23 cellular contexts compared by ENCODE assay signal in genomic region chr17:8904201-8904600, GRCh38. TPM values are rescaled to one million over a fixed set of nuclear protein-coding genes. Genes with fewer than 3 reads are reported as not detected.
DNase-seq lines count a peak whose midpoint lies in the region; ATAC-seq, FAIRE-seq and TF ChIP-seq lines count a peak whose summit lies in the region.
"Had no signal": no experiment of that assay in that cellular context is flagged by ENCODE, and none has a peak within 500 bp of the region (broad histone marks: within the 10 kb centered on the region; RNA-seq: fewer than 3 reads in every experiment).

No MANE protein-coding gene starts in this region.

- H3K4me1 Mint-ChIP-seq in activated T-cell treated with anti-CD3 and anti-CD28 coated beads, Interleukin-2, amount 50 U/mL, for 24 hours (ENCODE audit: low read depth) = peaks cover 35% of the 10 kb centered on the region
- peaks cover 54% of the 10 kb centered on the region for H3K4me1 Mint-ChIP-seq in activated T-cell treated with anti-CD3 and anti-CD28 coated beads, Interleukin-2, amount 50 U/mL, for 72 hours (ENCODE audit: low read depth)
- H3K4me1 Mint-ChIP-seq in effector memory CD8-positive, alpha-beta T cell (ENCODE audit: low read depth in 2 of 2) = peaks cover 30 to 39% of the 10 kb centered on the region in 2 donors

- H4K20me1 ChIP-seq in OCI-LY3 (ENCODE audit: insufficient read depth, low read length) = no peaks in the 10 kb centered on the region

- TF ChIP-seq CTCF in OCI-LY3 (IDR thresholded peaks at IDR 0.05; ENCODE audit: low read depth, low read length) = no peak

- H2AFZ ChIP-seq in OCI-LY3 (ENCODE audit: low read depth, low read length) = no peak overlapping the region

- no peaks in the 10 kb centered on the region for H3K9me3 ChIP-seq in OCI-LY3 (ENCODE audit: insufficient read depth, low read length)
- H3K9me3 ChIP-seq: gastrocnemius medialis, psoas muscle, tibial nerve had no signal

- no peaks in the 10 kb centered on the region for H3K79me2 ChIP-seq in OCI-LY3 (ENCODE audit: low read length)

- H3K36me3 ChIP-seq in OCI-LY3 (replicated peaks; ENCODE audit: low read depth, low read length) = peaks cover 12% of the 10 kb centered on the region
- H3K36me3 ChIP-seq: gastrocnemius medialis, tibial nerve had no signal

- ATAC-seq in activated T-cell treated with anti-CD3 and anti-CD28 coated beads, Interleukin-2, amount 50 U/mL, for 72 hours (replicated peaks in 1 of 2) = no peak
- no peak for ATAC-seq in effector memory CD8-positive, alpha-beta T cell (replicated peaks)
- ATAC-seq: activated CD4-positive, CD25-positive, alpha-beta regulatory T cell treated with anti-CD3 and anti-CD28 coated beads, Interleukin-2, amount 50 U/mL, for 24 hours; gastrocnemius medialis; psoas muscle had no signal

- DNase-seq in activated T-cell treated with anti-CD3 and anti-CD28 coated beads, Interleukin-2, amount 50 U/mL, for 24 hours = no peak
- no peak for DNase-seq in activated T-cell treated with anti-CD3 and anti-CD28 coated beads, Interleukin-2, amount 50 U/mL, for 72 hours
- DNase-seq in effector memory CD8-positive, alpha-beta T cell = no peak
- DNase-seq in stimulated activated CD8-positive, alpha-beta memory T cell treated with anti-CD3 and anti-CD28 coated beads, Interleukin-4, amount 100 ng/mL, for 48 hours = peak; percentile 7
- no peak for DNase-seq in NCI-H2029 treated with DMSO at 0.1 percent for 48 hours (lab: John Stamatoyannopoulos, UW)
- DNase-seq in occipital lobe (lab: John Stamatoyannopoulos, UW) = no peak
- no peak for DNase-seq in GM19239 (ENCODE audit: insufficient read length, low spot score)
- DNase-seq: caudate nucleus, gastrocnemius medialis, HCEC 1CT, mammary epithelial cell, NCI-H1105, NCI-H2029, NCI-H82, psoas muscle, T-helper 1 cell had no signal

- peaks cover 75% of the 10 kb centered on the region for H3K36me3 Mint-ChIP-seq in activated T-cell treated with anti-CD3 and anti-CD28 coated beads, Interleukin-2, amount 50 U/mL, for 24 hours (ENCODE audit: low read depth)
- peaks cover 11 to 31% of the 10 kb centered on the region in 2 donors for H3K36me3 Mint-ChIP-seq in activated T-cell treated with anti-CD3 and anti-CD28 coated beads, Interleukin-2, amount 50 U/mL, for 72 hours (ENCODE audit: insufficient read depth in 2 of 2)
- peaks cover 99% of the 10 kb centered on the region for H3K36me3 Mint-ChIP-seq in effector memory CD8-positive, alpha-beta T cell (ENCODE audit: insufficient read depth)

- H3K9me3 Mint-ChIP-seq in activated T-cell treated with anti-CD3 and anti-CD28 coated beads, Interleukin-2, amount 50 U/mL, for 24 hours = no peaks in the 10 kb centered on the region
- no peaks in the 10 kb centered on the region for H3K9me3 Mint-ChIP-seq in activated T-cell treated with anti-CD3 and anti-CD28 coated beads, Interleukin-2, amount 50 U/mL, for 72 hours
- H3K9me3 Mint-ChIP-seq in effector memory CD8-positive, alpha-beta T cell = no peaks in the 10 kb centered on the region
- H3K9me3 Mint-ChIP-seq: activated naive CD4-positive, alpha-beta T cell treated with anti-CD3 and anti-CD28 coated beads, Interleukin-2, amount 50 U/mL, for 24 hours had no signal

- peaks cover 46% of the 10 kb centered on the region for H3K4me1 ChIP-seq in OCI-LY3 (ENCODE audit: low read length)
- H3K4me1 ChIP-seq: gastrocnemius medialis, psoas muscle, tibial nerve had no signal

- H3K4me3 Mint-ChIP-seq in activated T-cell treated with anti-CD3 and anti-CD28 coated beads, Interleukin-2, amount 50 U/mL, for 24 hours = no peak overlapping the region
- H3K4me3 Mint-ChIP-seq in activated T-cell treated with anti-CD3 and anti-CD28 coated beads, Interleukin-2, amount 50 U/mL, for 72 hours = no peak overlapping the region
- H3K4me3 Mint-ChIP-seq in effector memory CD8-positive, alpha-beta T cell = no peak overlapping the region
- H3K4me3 Mint-ChIP-seq: activated naive CD4-positive, alpha-beta T cell treated with anti-CD3 and anti-CD28 coated beads, Interleukin-2, amount 50 U/mL, for 24 hours had no signal

- H3K27me3 ChIP-seq in OCI-LY3 (ENCODE audit: low read depth, low read length) = no peaks in the 10 kb centered on the region
- H3K27me3 ChIP-seq: gastrocnemius medialis, tibial nerve had no signal

- no peak overlapping the region for H3K4me3 ChIP-seq in OCI-LY3 (ENCODE audit: low read length)
- H3K4me3 ChIP-seq: gastrocnemius medialis, psoas muscle, tibial nerve had no signal

- H3K4me2 ChIP-seq in OCI-LY3 (ENCODE audit: low read length) = peak overlapping the region; percentile 26; the same call in 1 of the 2 replicates

- no peaks in the 10 kb centered on the region for H3K27me3 Mint-ChIP-seq in activated T-cell treated with anti-CD3 and anti-CD28 coated beads, Interleukin-2, amount 50 U/mL, for 24 hours
- H3K27me3 Mint-ChIP-seq in activated T-cell treated with anti-CD3 and anti-CD28 coated beads, Interleukin-2, amount 50 U/mL, for 72 hours (ENCODE audit: low read depth) = no peaks in the 10 kb centered on the region
- no peaks in the 10 kb centered on the region for H3K27me3 Mint-ChIP-seq in effector memory CD8-positive, alpha-beta T cell
- H3K27me3 Mint-ChIP-seq: activated naive CD4-positive, alpha-beta T cell treated with anti-CD3 and anti-CD28 coated beads, Interleukin-2, amount 50 U/mL, for 24 hours had no signal

- no peak overlapping the region for H3K9ac ChIP-seq in OCI-LY3 (ENCODE audit: low read length)

- FAIRE-seq in GM19239 (lab: Jason Lieb, UNC) = no peak
- FAIRE-seq: astrocyte, G401.6 had no signal

- no peak overlapping the region for H3K27ac ChIP-seq in OCI-LY3 (ENCODE audit: low read length)
- H3K27ac ChIP-seq: gastrocnemius medialis, psoas muscle, tibial nerve had no signal

- H3K27ac Mint-ChIP-seq in activated T-cell treated with anti-CD3 and anti-CD28 coated beads, Interleukin-2, amount 50 U/mL, for 24 hours = peak overlapping the region; percentile 28
- no peak overlapping the region for H3K27ac Mint-ChIP-seq in activated T-cell treated with anti-CD3 and anti-CD28 coated beads, Interleukin-2, amount 50 U/mL, for 72 hours
- peak overlapping the region; percentile 73 to 94 for H3K27ac Mint-ChIP-seq in effector memory CD8-positive, alpha-beta T cell
- H3K27ac Mint-ChIP-seq: activated naive CD4-positive, alpha-beta T cell treated with anti-CD3 and anti-CD28 coated beads, Interleukin-2, amount 50 U/mL, for 24 hours had no signal

RNA-seq across cellular contexts. Expression of gene PIK3R6, which starts 36.7 kb away (rescaled TPM):
- 1 to 10 TPM in 1 of 2 donors, under 1 TPM in 1; 0.99 to 2.6 TPM for total RNA-seq in activated T-cell treated with anti-CD3 and anti-CD28 coated beads, Interleukin-2, amount 50 U/mL, for 72 hours
- 0.47 TPM for total RNA-seq in occipital lobe
- total RNA-seq: astrocyte, RPMI7951 had no signal
